Comparison of ENCODE assay signal across 30 cellular contexts in genomic region chr7:158082761-158083160, GRCh38.
"Had no signal": no experiment of that assay in that cellular context is flagged by ENCODE, and none has a peak within 500 bp of the region (broad histone marks: within the 10 kb centered on the region; RNA-seq: fewer than 3 reads in every experiment).

No MANE protein-coding gene starts in this region.

- H3K4me1 Mint-ChIP-seq: activated B cell treated with CpG ODN at 0.5 μM for 24 hours; activated T-helper 17 cell treated with anti-CD3 and anti-CD28 coated beads, Interleukin-2, amount 50 U/mL, for 72 hours; T-helper 17 cell had no signal

- H3K27me3 Mint-ChIP-seq: activated B cell treated with CpG ODN at 0.5 μM for 24 hours; activated CD8-positive, alpha-beta T cell treated with anti-CD3 and anti-CD28 coated beads for 36 hours; activated T-helper 17 cell treated with anti-CD3 and anti-CD28 coated beads, Interleukin-2, amount 50 U/mL, for 72 hours had no signal

- H3K36me3 ChIP-seq: brain microvascular endothelial cell, colonic mucosa, WERI-Rb-1 had no signal

- H3K27ac Mint-ChIP-seq: activated B cell treated with CpG ODN at 0.5 μM for 24 hours; activated CD8-positive, alpha-beta T cell treated with anti-CD3 and anti-CD28 coated beads for 36 hours; activated naive CD8-positive, alpha-beta T cell; activated T-helper 17 cell treated with anti-CD3 and anti-CD28 coated beads, Interleukin-2, amount 50 U/mL, for 72 hours; T-helper 17 cell; T-helper 2 cell treated with Interferon-gamma antibody and Interleukin-4, amounts not matched to agents 5 μg/mL and 100 μg/mL, for 36 hours had no signal

- DNase-seq: activated B cell treated with CpG ODN at 0.5 μM for 24 hours; activated CD4-positive, alpha-beta T cell treated with anti-CD3 and anti-CD28 coated beads for 48 hours; activated CD4-positive, alpha-beta T cell treated with anti-CD3 and anti-CD28 coated beads, Interleukin-2, amount 50 U/mL, for 1 hour; activated CD4-positive, alpha-beta T cell treated with anti-CD3 and anti-CD28 coated beads, Interleukin-2, amount 50 U/mL, for 48 hours; activated CD8-positive, alpha-beta memory T cell treated with anti-CD3 and anti-CD28 coated beads for 24 hours; activated CD8-positive, alpha-beta T cell treated with anti-CD3 and anti-CD28 coated beads for 36 hours; activated effector memory CD4-positive, alpha-beta T cell treated with Interleukin-2 at 50 U/mL for 16 hours; activated gamma-delta T cell treated with Interleukin-2 at 50 U/mL for 16 hours; activated naive CD4-positive, alpha-beta T cell treated with anti-CD3 and anti-CD28 coated beads, Interleukin-2, amount 50 U/mL, for 16 hours; activated naive CD4-positive, alpha-beta T cell treated with Interleukin-2 at 50 U/mL for 16 hours; activated T-cell treated with anti-CD3 and anti-CD28 coated beads, Interleukin-2, amount 50 U/mL, for 4 hours; amniotic stem cell; anterior cingulate cortex; brain microvascular endothelial cell; caudate nucleus; colonic mucosa; effector CD8-positive, alpha-beta T cell; foreskin fibroblast; T-helper 1 cell; T-helper 17 cell; T1000; WERI-Rb-1 had no signal

- H3K27ac ChIP-seq: brain microvascular endothelial cell, colonic mucosa, WERI-Rb-1 had no signal

- H3K9me3 ChIP-seq: colonic mucosa had no signal

- H3K4me3 ChIP-seq: colonic mucosa had no signal

- H3K4me3 Mint-ChIP-seq: activated B cell treated with CpG ODN at 0.5 μM for 24 hours; activated CD8-positive, alpha-beta T cell treated with anti-CD3 and anti-CD28 coated beads for 36 hours; activated naive CD8-positive, alpha-beta T cell; activated T-cell treated with anti-CD3 and anti-CD28 coated beads, Interleukin-2, amount 50 U/mL, for 4 hours; activated T-helper 17 cell treated with anti-CD3 and anti-CD28 coated beads, Interleukin-2, amount 50 U/mL, for 72 hours; T-helper 17 cell; T-helper 2 cell treated with Interferon-gamma antibody and Interleukin-4, amounts not matched to agents 5 μg/mL and 100 μg/mL, for 36 hours had no signal

- ATAC-seq: activated CD4-positive, CD25-positive, alpha-beta regulatory T cell treated with anti-CD3 and anti-CD28 coated beads, Interleukin-2, amount 50 U/mL, for 24 hours; activated CD8-positive, alpha-beta T cell treated with anti-CD3 and anti-CD28 coated beads for 36 hours; activated T-cell treated with anti-CD3 and anti-CD28 coated beads, Interleukin-2, amount 50 U/mL, for 4 hours; activated T-helper 17 cell treated with anti-CD3 and anti-CD28 coated beads, Interleukin-2, amount 50 U/mL, for 72 hours; esophagus mucosa; T-helper 17 cell had no signal

- FAIRE-seq: astrocyte, endometrium, frontal cortex had no signal

- H3K4me1 ChIP-seq: colonic mucosa had no signal

- H3K27me3 ChIP-seq: brain microvascular endothelial cell, colonic mucosa had no signal

- H3K36me3 Mint-ChIP-seq: activated naive CD8-positive, alpha-beta T cell had no signal
